ENCODE assay signal across 1 cellular context in genomic region chr5:172494630-172495505, GRCh38.
TF ChIP-seq lines count a peak whose summit lies in the region.

No MANE protein-coding gene starts in this region.

TF ChIP-seq in K562, 482 proteins besides CTCF, POLR2A, EP300 and RAD21:
- TF ChIP-seq ZFP36 (IDR thresholded peaks at IDR 0.05; ENCODE audit: low read depth, low read length, partially characterized antibody) (peak; percentile 85), FOXP1 (CRISPR knock-in tag; IDR thresholded peaks at IDR 0.05) (no peak), ZNF512 (tag; IDR thresholded peaks at IDR 0.05) (no peak)
